10 cellular contexts compared by ENCODE assay signal in the genomic region with DNA sequence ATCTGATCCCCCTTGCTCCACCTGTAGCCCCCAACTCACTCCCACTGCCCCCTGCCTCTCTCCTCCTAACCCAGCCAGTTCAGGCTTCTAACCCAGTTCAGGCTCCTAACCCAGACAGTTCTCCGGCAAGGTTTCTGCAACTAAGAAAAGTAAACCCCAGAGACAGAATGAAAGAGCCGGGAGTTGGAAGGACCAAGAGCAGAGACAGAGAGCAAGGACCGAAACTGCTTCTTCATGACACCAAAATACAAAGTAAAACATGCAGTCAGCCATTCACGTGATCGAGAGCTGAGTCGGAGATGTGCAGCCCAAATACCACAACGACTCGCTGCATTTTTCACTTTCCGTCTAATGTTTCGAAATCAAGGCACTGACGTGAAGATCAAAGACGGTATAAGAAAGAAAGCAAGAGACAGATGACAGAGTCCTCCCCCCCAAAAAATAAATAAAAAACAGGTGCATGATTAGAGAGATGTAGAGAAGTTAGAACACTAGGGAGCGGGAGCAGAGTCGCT. TPM values are rescaled to one million over a fixed set of nuclear protein-coding genes. Genes with fewer than 3 reads are reported as not detected.
DNase-seq lines count a peak whose midpoint lies in the region; ATAC-seq and TF ChIP-seq lines count a peak whose summit lies in the region.
"Had no signal": no experiment of that assay in that cellular context is flagged by ENCODE, and none has a peak within 500 bp of the region (broad histone marks: within the 10 kb centered on the region; RNA-seq: fewer than 3 reads in every experiment).

No MANE protein-coding gene starts in this region.

- in situ Hi-C loops in GM18951 (cut with MboI; ENCODE audit: low sequenced_read_pairs, unreplicated experiment) = no loop called here

- H3K4me1 ChIP-seq in esophagus squamous epithelium = peaks cover 24 to 52% (median 33%) of the 10 kb centered on the region in 3 donors
- H3K4me1 ChIP-seq: SJSA1 had no signal

- TF ChIP-seq CTCF in esophagus squamous epithelium (IDR thresholded peaks at IDR 0.05) = no peak
- TF ChIP-seq CTCF in lower leg skin (IDR thresholded peaks at IDR 0.05) = no peak

- TF ChIP-seq POLR2A in GM18951 (IDR thresholded peaks at IDR 0.05; ENCODE audit: extremely low read depth, insufficient read depth, insufficient read length) (peak; percentile 14), esophagus squamous epithelium (IDR thresholded peaks at IDR 0.05) (no peak), lower leg skin (IDR thresholded peaks at IDR 0.05) (no peak)

- ATAC-seq in HG03108 (IDR thresholded peaks at IDR 0.05; ENCODE audit: unreplicated experiment) = peak; percentile 22

- no peaks in the 10 kb centered on the region for H3K9me3 ChIP-seq in esophagus squamous epithelium
- H3K9me3 ChIP-seq: SJSA1 had no signal

- intact Hi-C loops in esophagus squamous epithelium (cut with DNase I) (no loop called here), lower leg skin (cut with DNase I; ENCODE audit: low total_unique reads) (no loop called here)

- peak; percentile 78 for DNase-seq in activated CD4-positive, alpha-beta T cell treated with anti-CD3 and anti-CD28 coated beads for 48 hours
- DNase-seq in esophagus squamous epithelium (lab: John Stamatoyannopoulos, UW) (no peak), hippocampal formation (lab: John Stamatoyannopoulos, UW) (no peak), hepatic stellate cell (ENCODE audit: low spot score) (no peak), lower leg skin (ENCODE audit: low spot score in 2 of 2) (no peak)
- peak; percentile 61 to 73 for DNase-seq in stimulated activated CD4-positive, alpha-beta T cell treated with anti-CD3 and anti-CD28 coated beads, Interleukin-2, amount 100 ng/mL, for 24 hours

- peak overlapping the region; percentile 31 to 80 (median 56) for H3K4me3 ChIP-seq in esophagus squamous epithelium
- H3K4me3 ChIP-seq in lower leg skin (ENCODE audit: low read depth, poor library complexity, severe bottlenecking) = no peak overlapping the region
- H3K4me3 ChIP-seq: SJSA1 had no signal

- H3K36me3 ChIP-seq in esophagus squamous epithelium = peaks cover 0 to 10% (median 0%) of the 10 kb centered on the region in 3 donors
- H3K36me3 ChIP-seq: SJSA1 had no signal

- peaks cover 0 to 24% (median 0%) of the 10 kb centered on the region in 4 donors for H3K27me3 ChIP-seq in esophagus squamous epithelium

- WGBS in esophagus squamous epithelium, 2 donors = 49 to 52% methylated on average over 12 of the region's 14 CpGs
- WGBS in lower leg skin, 2 donors = 49 to 55% methylated on average over 14 of the region's 14 CpGs

- H3K27ac ChIP-seq in esophagus squamous epithelium = peak overlapping the region; percentile 65 to 87 (median 83)
- H3K27ac ChIP-seq: SJSA1 had no signal

RNA-seq across cellular contexts. Expression of gene IL10RA, which starts 0.8 kb away (rescaled TPM):
- total RNA-seq in esophagus squamous epithelium (10 to 100 TPM in 2 of 4 donors, 1 to 10 TPM in 2; 2.2 to 21.2 (median 11.3) TPM), lower leg skin (10 to 100 TPM in 2 of 4 donors, 1 to 10 TPM in 2; 5.7 to 14.9 (median 8.1) TPM)
- total RNA-seq: SJSA1 had no signal

RNA-seq across cellular contexts. Expression of gene TMPRSS13, which starts 57.8 kb away (rescaled TPM):
- total RNA-seq in esophagus squamous epithelium (10 to 100 TPM; 11.1 to 31.7 (median 21.0) TPM), lower leg skin (100 to 1,000 TPM; 100 to 171 (median 127) TPM)
- total RNA-seq: renal cortical epithelial cell, SJSA1 had no signal

Comparison
In these comparisons a context has a peak if more than half of its experiments do, and no peak if none do; other contexts are left out.
1. DNase-seq: peak in activated CD4-positive, alpha-beta T cell treated with anti-CD3 and anti-CD28 coated beads for 48 hours (single experiment) and stimulated activated CD4-positive, alpha-beta T cell treated with anti-CD3 and anti-CD28 coated beads, Interleukin-2, amount 100 ng/mL, for 24 hours (2 of 2); none in esophagus squamous epithelium (single experiment), hippocampal formation (0 of 2), hepatic stellate cell (single experiment) and lower leg skin (0 of 2).